8 cellular contexts compared by ENCODE assay signal in genomic region chr10:79067241-79068202, GRCh38.
DNase-seq lines count a peak whose midpoint lies in the region; ATAC-seq and TF ChIP-seq lines count a peak whose summit lies in the region.

No MANE protein-coding gene starts in this region.

- no peaks in the 10 kb centered on the region for H3K36me3 Mint-ChIP-seq in activated naive CD8-positive, alpha-beta T cell

- peak overlapping the region; percentile 91 for H3K27ac ChIP-seq in neutrophil

- H3K9me3 Mint-ChIP-seq in activated naive CD8-positive, alpha-beta T cell (ENCODE audit: low read depth): no peaks in the 10 kb centered on the region

- H3K27me3 ChIP-seq in neutrophil: peaks cover 43% of the 10 kb centered on the region

- H3K4me3 ChIP-seq in LNCaP clone FGC (ENCODE audit: low read depth, low read length): peak overlapping the region; percentile 99
- peak overlapping the region; percentile 75 to 99 for H3K4me3 ChIP-seq in neutrophil (ENCODE audit: low read depth in 1 of 2, low read length in 1 of 2)

- peaks cover 57% of the 10 kb centered on the region for H3K4me1 Mint-ChIP-seq in activated naive CD8-positive, alpha-beta T cell (ENCODE audit: low read depth)

- H3K4me1 ChIP-seq in neutrophil (ENCODE audit: control insufficient read depth in 1 of 2, insufficient read depth in 1 of 2, low read depth in 1 of 2, low read length in 1 of 2): peaks cover 34 to 37% of the 10 kb centered on the region in 2 experiments

- no peaks in the 10 kb centered on the region for H3K9me3 ChIP-seq in neutrophil

- DNase-seq in DMS53 treated with DMSO at 0.1 percent for 48 hours (lab: John Stamatoyannopoulos, UW; ENCODE audit: unreplicated experiment) (peak; percentile 67), LNCaP clone FGC (ENCODE audit: low read depth) (no peak), glomerular visceral epithelial cell (ENCODE audit: extremely low spot score) (peak; percentile 77), stromal cell of bone marrow (ENCODE audit: low read depth) (peak; percentile 83)

- peak overlapping the region; percentile 81 for H3K27ac Mint-ChIP-seq in activated naive CD8-positive, alpha-beta T cell

- no peaks in the 10 kb centered on the region for H3K36me3 ChIP-seq in neutrophil

- TF ChIP-seq CTCF in LNCaP clone FGC (IDR thresholded peaks at IDR 0.05; ENCODE audit: control insufficient read depth, extremely low read depth, insufficient read depth) (peak; percentile 46), neutrophil (IDR thresholded peaks at IDR 0.05) (no peak)

- ATAC-seq in SK-N-SH treated with all-trans-retinoic acid at 6 μM for 48 hours: peak; percentile 30
- ATAC-seq in GM18870 (IDR thresholded peaks at IDR 0.05; ENCODE audit: unreplicated experiment): no peak

- peak overlapping the region; percentile 92 for H3K4me3 Mint-ChIP-seq in activated naive CD8-positive, alpha-beta T cell

- no peaks in the 10 kb centered on the region for H3K27me3 Mint-ChIP-seq in activated naive CD8-positive, alpha-beta T cell

TF ChIP-seq in SK-N-SH treated with all-trans-retinoic acid at 6 μM for 48 hours, 23 proteins besides CTCF, POLR2A, EP300 and RAD21:
- TF ChIP-seq SNAI2 (CRISPR knock-in tag; IDR thresholded peaks at IDR 0.05) (no peak), TSHZ2 (CRISPR knock-in tag; IDR thresholded peaks at IDR 0.05) (peak; percentile 48), ZFP3 (CRISPR knock-in tag; IDR thresholded peaks at IDR 0.05) (0 out of 2 replicates have a peak, but pooled peaks have one; percentile 17), CSDC2 (CRISPR knock-in tag; IDR thresholded peaks at IDR 0.05) (peak; percentile 22; the same call in 1 of the 2 replicates)
- TF ChIP-seq, protein P1, sequence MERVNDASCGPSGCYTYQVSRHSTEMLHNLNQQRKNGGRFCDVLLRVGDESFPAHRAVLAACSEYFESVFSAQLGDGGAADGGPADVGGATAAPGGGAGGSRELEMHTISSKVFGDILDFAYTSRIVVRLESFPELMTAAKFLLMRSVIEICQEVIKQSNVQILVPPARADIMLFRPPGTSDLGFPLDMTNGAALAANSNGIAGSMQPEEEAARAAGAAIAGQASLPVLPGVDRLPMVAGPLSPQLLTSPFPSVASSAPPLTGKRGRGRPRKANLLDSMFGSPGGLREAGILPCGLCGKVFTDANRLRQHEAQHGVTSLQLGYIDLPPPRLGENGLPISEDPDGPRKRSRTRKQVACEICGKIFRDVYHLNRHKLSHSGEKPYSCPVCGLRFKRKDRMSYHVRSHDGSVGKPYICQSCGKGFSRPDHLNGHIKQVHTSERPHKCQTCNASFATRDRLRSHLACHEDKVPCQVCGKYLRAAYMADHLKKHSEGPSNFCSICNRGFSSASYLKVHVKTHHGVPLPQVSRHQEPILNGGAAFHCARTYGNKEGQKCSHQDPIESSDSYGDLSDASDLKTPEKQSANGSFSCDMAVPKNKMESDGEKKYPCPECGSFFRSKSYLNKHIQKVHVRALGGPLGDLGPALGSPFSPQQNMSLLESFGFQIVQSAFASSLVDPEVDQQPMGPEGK (CRISPR knock-in tag; IDR thresholded peaks at IDR 0.05; ENCODE audit: borderline replicate concordance): peak; percentile 70; the same call in 1 of the 2 replicates
